1 cellular context compared by ENCODE assay signal in the genomic region with DNA sequence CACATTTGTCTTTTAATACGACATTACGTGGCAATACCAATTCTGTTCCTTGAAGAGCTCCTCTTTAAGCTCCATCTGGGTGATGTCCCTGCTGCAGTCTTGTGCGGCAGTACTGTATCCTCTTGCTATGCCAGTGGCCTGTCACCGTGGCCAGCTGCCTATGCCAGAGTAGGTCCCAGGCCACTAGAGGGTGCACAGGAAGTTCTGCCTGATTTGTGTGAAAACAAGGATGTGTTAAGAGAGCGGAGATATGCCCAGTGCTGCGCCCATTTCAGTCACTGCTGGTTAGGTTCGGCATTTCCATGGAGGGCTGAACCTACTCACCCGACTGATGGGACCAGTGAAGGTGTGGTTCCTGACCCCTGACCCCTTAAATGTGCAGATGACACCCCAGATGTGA.
TF ChIP-seq lines count a peak whose summit lies in the region.

No MANE protein-coding gene starts in this region.

TF ChIP-seq in SK-N-SH treated with all-trans-retinoic acid at 6 μM for 48 hours, 23 proteins besides CTCF, POLR2A, EP300 and RAD21 (continued from another document):
- TF ChIP-seq, protein P1, sequence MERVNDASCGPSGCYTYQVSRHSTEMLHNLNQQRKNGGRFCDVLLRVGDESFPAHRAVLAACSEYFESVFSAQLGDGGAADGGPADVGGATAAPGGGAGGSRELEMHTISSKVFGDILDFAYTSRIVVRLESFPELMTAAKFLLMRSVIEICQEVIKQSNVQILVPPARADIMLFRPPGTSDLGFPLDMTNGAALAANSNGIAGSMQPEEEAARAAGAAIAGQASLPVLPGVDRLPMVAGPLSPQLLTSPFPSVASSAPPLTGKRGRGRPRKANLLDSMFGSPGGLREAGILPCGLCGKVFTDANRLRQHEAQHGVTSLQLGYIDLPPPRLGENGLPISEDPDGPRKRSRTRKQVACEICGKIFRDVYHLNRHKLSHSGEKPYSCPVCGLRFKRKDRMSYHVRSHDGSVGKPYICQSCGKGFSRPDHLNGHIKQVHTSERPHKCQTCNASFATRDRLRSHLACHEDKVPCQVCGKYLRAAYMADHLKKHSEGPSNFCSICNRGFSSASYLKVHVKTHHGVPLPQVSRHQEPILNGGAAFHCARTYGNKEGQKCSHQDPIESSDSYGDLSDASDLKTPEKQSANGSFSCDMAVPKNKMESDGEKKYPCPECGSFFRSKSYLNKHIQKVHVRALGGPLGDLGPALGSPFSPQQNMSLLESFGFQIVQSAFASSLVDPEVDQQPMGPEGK (CRISPR knock-in tag; IDR thresholded peaks at IDR 0.05; ENCODE audit: borderline replicate concordance) = no peak
